In the genomic region with DNA sequence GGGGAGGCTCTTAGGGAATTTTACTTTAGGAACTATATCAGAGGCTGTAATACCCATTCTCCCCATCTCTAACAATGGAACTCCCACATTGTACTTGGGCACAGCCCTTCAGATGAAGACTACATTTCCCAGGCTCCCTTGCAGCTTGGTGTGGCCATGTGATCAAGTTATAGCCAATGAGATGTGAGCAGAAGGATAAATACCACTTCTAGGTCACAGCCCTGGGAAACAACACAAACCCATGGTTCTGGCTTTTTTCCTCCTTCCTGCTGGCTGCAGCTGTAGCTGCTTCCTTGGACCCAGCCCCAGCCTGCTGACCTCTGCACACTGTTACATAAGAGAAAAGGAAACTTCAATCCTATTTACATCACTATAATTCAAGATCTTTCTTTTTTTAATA, we compare ENCODE assay signal across 2 cellular contexts.
TF ChIP-seq lines count a peak whose summit lies in the region.

No MANE protein-coding gene starts in this region.

TF ChIP-seq in IMR-90, 13 proteins besides CTCF, POLR2A, EP300 and RAD21:
- TF ChIP-seq, protein P1, sequence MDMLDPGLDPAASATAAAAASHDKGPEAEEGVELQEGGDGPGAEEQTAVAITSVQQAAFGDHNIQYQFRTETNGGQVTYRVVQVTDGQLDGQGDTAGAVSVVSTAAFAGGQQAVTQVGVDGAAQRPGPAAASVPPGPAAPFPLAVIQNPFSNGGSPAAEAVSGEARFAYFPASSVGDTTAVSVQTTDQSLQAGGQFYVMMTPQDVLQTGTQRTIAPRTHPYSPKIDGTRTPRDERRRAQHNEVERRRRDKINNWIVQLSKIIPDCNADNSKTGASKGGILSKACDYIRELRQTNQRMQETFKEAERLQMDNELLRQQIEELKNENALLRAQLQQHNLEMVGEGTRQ (IDR thresholded peaks at IDR 0.05; ENCODE audit: low read depth, low read length): peak; percentile 95
- no peak for TF ChIP-seq RFX5 (IDR thresholded peaks at IDR 0.05; ENCODE audit: low read depth, low read length)

TF ChIP-seq in liver, 16 proteins besides CTCF, POLR2A, EP300 and RAD21 (continued from another document):
- TF ChIP-seq, protein P2, sequence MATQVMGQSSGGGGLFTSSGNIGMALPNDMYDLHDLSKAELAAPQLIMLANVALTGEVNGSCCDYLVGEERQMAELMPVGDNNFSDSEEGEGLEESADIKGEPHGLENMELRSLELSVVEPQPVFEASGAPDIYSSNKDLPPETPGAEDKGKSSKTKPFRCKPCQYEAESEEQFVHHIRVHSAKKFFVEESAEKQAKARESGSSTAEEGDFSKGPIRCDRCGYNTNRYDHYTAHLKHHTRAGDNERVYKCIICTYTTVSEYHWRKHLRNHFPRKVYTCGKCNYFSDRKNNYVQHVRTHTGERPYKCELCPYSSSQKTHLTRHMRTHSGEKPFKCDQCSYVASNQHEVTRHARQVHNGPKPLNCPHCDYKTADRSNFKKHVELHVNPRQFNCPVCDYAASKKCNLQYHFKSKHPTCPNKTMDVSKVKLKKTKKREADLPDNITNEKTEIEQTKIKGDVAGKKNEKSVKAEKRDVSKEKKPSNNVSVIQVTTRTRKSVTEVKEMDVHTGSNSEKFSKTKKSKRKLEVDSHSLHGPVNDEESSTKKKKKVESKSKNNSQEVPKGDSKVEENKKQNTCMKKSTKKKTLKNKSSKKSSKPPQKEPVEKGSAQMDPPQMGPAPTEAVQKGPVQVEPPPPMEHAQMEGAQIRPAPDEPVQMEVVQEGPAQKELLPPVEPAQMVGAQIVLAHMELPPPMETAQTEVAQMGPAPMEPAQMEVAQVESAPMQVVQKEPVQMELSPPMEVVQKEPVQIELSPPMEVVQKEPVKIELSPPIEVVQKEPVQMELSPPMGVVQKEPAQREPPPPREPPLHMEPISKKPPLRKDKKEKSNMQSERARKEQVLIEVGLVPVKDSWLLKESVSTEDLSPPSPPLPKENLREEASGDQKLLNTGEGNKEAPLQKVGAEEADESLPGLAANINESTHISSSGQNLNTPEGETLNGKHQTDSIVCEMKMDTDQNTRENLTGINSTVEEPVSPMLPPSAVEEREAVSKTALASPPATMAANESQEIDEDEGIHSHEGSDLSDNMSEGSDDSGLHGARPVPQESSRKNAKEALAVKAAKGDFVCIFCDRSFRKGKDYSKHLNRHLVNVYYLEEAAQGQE (IDR thresholded peaks at IDR 0.05): no peak
- peak; percentile 54 for TF ChIP-seq FOXA2 (IDR thresholded peaks at IDR 0.05)
- peak in 1 of 2 donors; percentile 41 for TF ChIP-seq JUND (IDR thresholded peaks at IDR 0.05)
- TF ChIP-seq HNF4G (IDR thresholded peaks at IDR 0.05): no peak
- TF ChIP-seq YY1 (IDR thresholded peaks at IDR 0.05): no peak
- peak; percentile 74 for TF ChIP-seq MAX (IDR thresholded peaks at IDR 0.05)
- peak in 1 of 2 donors; percentile 29 for TF ChIP-seq EGR1 (IDR thresholded peaks at IDR 0.05; ENCODE audit: low read depth in 2 of 2)
- TF ChIP-seq FOXA1 (IDR thresholded peaks at IDR 0.05): no peak
- no peak for TF ChIP-seq ZBTB33 (IDR thresholded peaks at IDR 0.05)
- no peak for TF ChIP-seq TAF1 (conservative IDR thresholded peaks at IDR 0.05)
- peak; percentile 95 for TF ChIP-seq NR2F2 (IDR thresholded peaks at IDR 0.05)
- peak; percentile 81 to 87 for TF ChIP-seq RXRA (IDR thresholded peaks at IDR 0.05)
- TF ChIP-seq, protein P3, sequence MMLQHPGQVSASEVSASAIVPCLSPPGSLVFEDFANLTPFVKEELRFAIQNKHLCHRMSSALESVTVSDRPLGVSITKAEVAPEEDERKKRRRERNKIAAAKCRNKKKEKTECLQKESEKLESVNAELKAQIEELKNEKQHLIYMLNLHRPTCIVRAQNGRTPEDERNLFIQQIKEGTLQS (IDR thresholded peaks at IDR 0.05): no peak
TF ChIP-seq in liver: peak in this region for 9.
